Comparison of ENCODE assay signal across 9 cellular contexts in the genomic region with DNA sequence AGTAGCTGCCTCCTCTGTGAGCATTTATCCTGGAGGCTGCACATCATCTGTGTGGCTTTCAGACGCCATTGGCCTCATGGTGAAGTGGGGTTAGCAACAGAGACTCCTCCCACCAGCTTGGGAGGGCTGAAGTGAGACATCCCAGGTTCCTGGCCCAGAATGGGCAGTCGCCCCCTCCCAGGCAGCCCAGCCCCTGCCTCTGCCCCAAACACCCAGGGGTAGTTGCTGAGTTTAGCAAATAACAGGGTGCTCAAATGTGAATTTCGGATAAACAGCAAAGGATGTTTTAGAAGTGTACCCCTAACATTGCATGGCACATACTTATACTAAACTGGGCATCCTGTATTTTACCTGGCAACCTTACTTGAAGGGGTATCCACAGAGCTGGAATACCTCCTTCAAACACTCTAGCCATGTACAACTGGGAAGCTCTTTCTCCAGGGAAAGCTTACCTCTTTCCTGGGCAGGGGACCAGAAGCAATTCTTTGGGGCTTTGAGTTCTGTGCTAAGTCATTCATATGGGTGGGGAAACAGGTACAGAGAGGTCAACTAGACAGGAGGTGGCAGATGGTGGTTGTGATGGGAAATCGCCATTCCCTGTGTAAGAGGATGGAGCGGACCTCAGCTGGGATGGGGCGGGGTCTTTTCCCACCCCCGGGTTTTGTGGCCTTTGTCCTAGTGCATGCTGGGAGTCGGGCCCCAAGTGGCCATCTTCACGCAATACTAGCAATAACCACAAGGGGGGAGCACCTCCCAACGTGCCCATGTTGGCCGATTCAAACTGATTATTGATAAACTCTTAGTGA. TPM values are rescaled to one million over a fixed set of nuclear protein-coding genes. Genes with fewer than 3 reads are reported as not detected.
DNase-seq lines count a peak whose midpoint lies in the region; ATAC-seq and TF ChIP-seq lines count a peak whose summit lies in the region.
"Had no signal": no experiment of that assay in that cellular context is flagged by ENCODE, and none has a peak within 500 bp of the region (broad histone marks: within the 10 kb centered on the region; RNA-seq: fewer than 3 reads in every experiment).

No MANE protein-coding gene starts in this region.

- H3K27ac ChIP-seq in A673 (ENCODE audit: low read depth, low read length, poor library complexity, severe bottlenecking) = peak overlapping the region; percentile 26
- no peak overlapping the region for H3K27ac ChIP-seq in VCaP
- H3K27ac ChIP-seq in colonic mucosa = no peak overlapping the region
- H3K27ac ChIP-seq in thyroid gland = no peak overlapping the region

- CTCF ChIA-PET in A673 (lab: Charles Lee) = interaction anchor here (0.6 to 1.3 kb wide), 4 partner anchors 13 to 311 kb away, joined by 3 to 6 read pairs (median 4); no protein-coding TSS in a partner anchor

- H3K36me3 ChIP-seq in A673 (ENCODE audit: insufficient read depth, low read length, poor library complexity, severe bottlenecking) (no peaks in the 10 kb centered on the region), colonic mucosa (no peaks in the 10 kb centered on the region), thyroid gland (no peaks in the 10 kb centered on the region)

- intact Hi-C loops in A673 (cut with micrococcal nuclease; ENCODE audit: unreplicated experiment) (loop anchor here (1.0 to 10.0 kb wide), 3 partner anchors 40 to 310 kb away; a partner anchor contains a TSS), colonic mucosa (cut with DNase I) (loop anchor here (5.0 to 10.0 kb wide), 3 partner anchors 42 to 310 kb away; a partner anchor contains a TSS), thyroid gland (cut with DNase I) (loop anchor here (5.0 kb wide), 1 partner anchor 42 kb away; no protein-coding TSS in a partner anchor)

- no peak for ATAC-seq in GM21390 (IDR thresholded peaks at IDR 0.05; ENCODE audit: unreplicated experiment)

- peak; percentile 80 for DNase-seq in A673 (ENCODE audit: low spot score)
- peak; percentile 65 for DNase-seq in NCI-H146 treated with DMSO at 0.1 percent for 48 hours (lab: John Stamatoyannopoulos, UW; ENCODE audit: unreplicated experiment)
- DNase-seq in colonic mucosa = peak; percentile 49
- DNase-seq in lung microvascular endothelial cell (ENCODE audit: low read depth in 2 of 2) = peak; percentile 61 to 73
- peak; percentile 39 to 44 for DNase-seq in thyroid gland

- H3K9me3 ChIP-seq in A673 (ENCODE audit: low read depth, low read length, poor library complexity, severe bottlenecking) (no peaks in the 10 kb centered on the region), colonic mucosa (no peaks in the 10 kb centered on the region), thyroid gland (no peaks in the 10 kb centered on the region)

- POLR2A ChIA-PET in A673 (lab: Charles Lee; ENCODE audit: low non-redundant PET) = interaction anchor here (0.7 to 1.0 kb wide), 2 partner anchors 9 to 155 kb away, joined by 3 read pairs; a partner anchor contains a TSS

- WGBS in thyroid gland, 2 donors = 20 to 21% methylated on average over 11 of the region's 11 CpGs

- TF ChIP-seq CTCF in A673 (conservative IDR thresholded peaks at IDR 0.05; ENCODE audit: low read depth, low read length) = peak; percentile 84
- TF ChIP-seq CTCF in GM12873 (IDR thresholded peaks at IDR 0.05; ENCODE audit: insufficient read depth, low read depth, low read length, missing control alignments) = peak; percentile 86
- peak; percentile 88 for TF ChIP-seq CTCF in VCaP (conservative IDR thresholded peaks at IDR 0.05)
- TF ChIP-seq CTCF in colonic mucosa (IDR thresholded peaks at IDR 0.05) = peak; percentile 62
- peak; percentile 29 to 75 (median 68) for TF ChIP-seq CTCF in thyroid gland (IDR thresholded peaks at IDR 0.05)

- no peak for TF ChIP-seq POLR2A in thyroid gland (IDR thresholded peaks at IDR 0.05)

- H3K4me1 ChIP-seq in A673 (ENCODE audit: insufficient read depth, low read length, poor library complexity, severe bottlenecking) = peaks cover 20% of the 10 kb centered on the region
- no peaks in the 10 kb centered on the region for H3K4me1 ChIP-seq in colonic mucosa
- no peaks in the 10 kb centered on the region for H3K4me1 ChIP-seq in thyroid gland

- H3K9ac ChIP-seq in colonic mucosa (ENCODE audit: low read depth in 2 of 2, low read length in 2 of 2) = no peak overlapping the region

- no TSS peak for BruUV-seq in A673 (replicated peaks; lab: Mats Ljungman, UMichigan)

- no peaks in the 10 kb centered on the region for H3K27me3 ChIP-seq in A673 (replicated peaks; ENCODE audit: insufficient read depth, low read depth, low read length, poor library complexity)
- H3K27me3 ChIP-seq in colonic mucosa = no peaks in the 10 kb centered on the region
- H3K27me3 ChIP-seq in thyroid gland = no peaks in the 10 kb centered on the region

- no peak overlapping the region for H3K4me3 ChIP-seq in A673 (ENCODE audit: low read depth, low read length, poor library complexity, severe bottlenecking)
- no peak overlapping the region for H3K4me3 ChIP-seq in colonic mucosa
- no peak overlapping the region for H3K4me3 ChIP-seq in thyroid gland (replicated peaks in 1 of 3)

RNA-seq across cellular contexts. Expression of a gene that starts 19.3 kb away (rescaled TPM):
- total RNA-seq in A673 (2021) = 82.6 and 86.9 TPM in 2 replicates
- 10 to 100 TPM; 39.7 to 55.1 TPM for total RNA-seq in colonic mucosa
- 17.7 and 24.0 TPM in 2 replicates for total RNA-seq in lung microvascular endothelial cell
- total RNA-seq in thyroid gland = 10 to 100 TPM in 3 of 4 donors, 1 to 10 TPM in 1; 5.8 to 25.7 (median 14.4) TPM

RNA-seq across cellular contexts. Expression of a gene that starts 27.0 kb away (rescaled TPM):
- total RNA-seq in A673 (2021) (not detected in 2 replicates), colonic mucosa (not detected), lung microvascular endothelial cell (not detected in 2 replicates), thyroid gland (1 to 10 TPM in 1 of 4 donors, not detected in 3; 1.5 TPM)
- total RNA-seq: pulmonary artery endothelial cell had no signal

RNA-seq across cellular contexts. Expression of a gene that starts 48.0 kb away (rescaled TPM):
- total RNA-seq in A673 (2021) (14.4 and 19.4 TPM in 2 replicates), colonic mucosa (10 to 100 TPM in 1 of 2 donors, 1 to 10 TPM in 1; 2.0 to 10.3 TPM), lung microvascular endothelial cell (7.8 and 8.1 TPM in 2 replicates), thyroid gland (10 to 100 TPM; 26.6 to 59.1 (median 30.4) TPM)

RNA-seq across cellular contexts. Expression of a gene that starts 57.6 kb away (rescaled TPM):
- total RNA-seq in A673 (2021) = 18.9 and 22.4 TPM in 2 replicates
- total RNA-seq in colonic mucosa = 1 to 10 TPM; 5.8 to 9.4 TPM
- 12.0 and 23.8 TPM in 2 replicates for total RNA-seq in lung microvascular endothelial cell
- total RNA-seq in thyroid gland = 10 to 100 TPM; 14.8 to 25.5 (median 18.8) TPM
